ENCODE assay signal across 1 cellular context in the genomic region with DNA sequence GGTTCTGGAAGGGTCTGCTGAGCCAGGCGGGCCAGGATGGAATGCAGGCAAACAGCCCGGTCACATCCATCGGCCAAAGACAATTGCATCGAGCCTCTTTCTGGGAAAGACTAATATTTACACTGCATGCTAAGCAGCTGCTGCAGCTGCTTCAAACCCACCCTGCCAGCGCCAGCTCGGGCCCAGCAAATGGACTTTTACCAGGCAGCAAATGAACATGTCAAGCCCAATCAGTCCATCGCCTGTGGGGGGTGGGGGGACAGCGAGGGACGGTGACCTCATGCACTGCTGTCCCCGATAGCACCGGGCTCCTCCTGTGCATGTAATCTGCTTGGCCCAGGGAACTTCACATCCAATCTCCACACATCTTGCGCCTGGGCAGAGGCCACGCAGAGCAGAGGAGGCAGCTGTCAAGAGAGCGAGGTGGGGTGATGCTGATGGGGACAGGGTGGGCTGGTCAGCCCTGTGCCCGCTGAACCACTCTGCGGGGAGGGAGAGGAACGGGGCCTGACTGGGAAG.
TF ChIP-seq lines count a peak whose summit lies in the region.

No MANE protein-coding gene starts in this region.

TF ChIP-seq in HepG2, 621 proteins besides CTCF, POLR2A, EP300 and RAD21 (continued from another document and continues in another):
- TF ChIP-seq, protein P1, sequence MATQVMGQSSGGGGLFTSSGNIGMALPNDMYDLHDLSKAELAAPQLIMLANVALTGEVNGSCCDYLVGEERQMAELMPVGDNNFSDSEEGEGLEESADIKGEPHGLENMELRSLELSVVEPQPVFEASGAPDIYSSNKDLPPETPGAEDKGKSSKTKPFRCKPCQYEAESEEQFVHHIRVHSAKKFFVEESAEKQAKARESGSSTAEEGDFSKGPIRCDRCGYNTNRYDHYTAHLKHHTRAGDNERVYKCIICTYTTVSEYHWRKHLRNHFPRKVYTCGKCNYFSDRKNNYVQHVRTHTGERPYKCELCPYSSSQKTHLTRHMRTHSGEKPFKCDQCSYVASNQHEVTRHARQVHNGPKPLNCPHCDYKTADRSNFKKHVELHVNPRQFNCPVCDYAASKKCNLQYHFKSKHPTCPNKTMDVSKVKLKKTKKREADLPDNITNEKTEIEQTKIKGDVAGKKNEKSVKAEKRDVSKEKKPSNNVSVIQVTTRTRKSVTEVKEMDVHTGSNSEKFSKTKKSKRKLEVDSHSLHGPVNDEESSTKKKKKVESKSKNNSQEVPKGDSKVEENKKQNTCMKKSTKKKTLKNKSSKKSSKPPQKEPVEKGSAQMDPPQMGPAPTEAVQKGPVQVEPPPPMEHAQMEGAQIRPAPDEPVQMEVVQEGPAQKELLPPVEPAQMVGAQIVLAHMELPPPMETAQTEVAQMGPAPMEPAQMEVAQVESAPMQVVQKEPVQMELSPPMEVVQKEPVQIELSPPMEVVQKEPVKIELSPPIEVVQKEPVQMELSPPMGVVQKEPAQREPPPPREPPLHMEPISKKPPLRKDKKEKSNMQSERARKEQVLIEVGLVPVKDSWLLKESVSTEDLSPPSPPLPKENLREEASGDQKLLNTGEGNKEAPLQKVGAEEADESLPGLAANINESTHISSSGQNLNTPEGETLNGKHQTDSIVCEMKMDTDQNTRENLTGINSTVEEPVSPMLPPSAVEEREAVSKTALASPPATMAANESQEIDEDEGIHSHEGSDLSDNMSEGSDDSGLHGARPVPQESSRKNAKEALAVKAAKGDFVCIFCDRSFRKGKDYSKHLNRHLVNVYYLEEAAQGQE (IDR thresholded peaks at IDR 0.05; ENCODE audit: borderline replicate concordance in 1 of 2, low read depth in 1 of 2, low read length in 2 of 2), result 0 out of 4 replicates have a peak, but pooled peaks of 1 of the 2 experiments have one; percentile 26
- TF ChIP-seq HMG20B (CRISPR knock-in tag; conservative IDR thresholded peaks at IDR 0.05) (0 out of 2 replicates have a peak, but pooled peaks have one; percentile 31), MED1 (CRISPR knock-in tag; IDR thresholded peaks at IDR 0.05) (peak; percentile 26; the same call in 1 of the 2 replicates), SOX13 (IDR thresholded peaks at IDR 0.05) (peak; percentile 74), SOX13 (CRISPR knock-in tag; conservative IDR thresholded peaks at IDR 0.05 in 1 of 2, IDR thresholded peaks at IDR 0.05 in 1 of 2) (peak in 1 of 2 experiments; percentile 93; a peak in 2 of 4 replicates), TBL1XR1 (IDR thresholded peaks at IDR 0.05; ENCODE audit: borderline replicate concordance, low read length, partially characterized antibody) (peak; percentile 40), ZSCAN30 (CRISPR knock-in tag; IDR thresholded peaks at IDR 0.05) (no peak), ZNF83 (CRISPR knock-in tag; IDR thresholded peaks at IDR 0.05; ENCODE audit: borderline replicate concordance) (no peak), ZNF724P (CRISPR knock-in tag; IDR thresholded peaks at IDR 0.05; ENCODE audit: borderline replicate concordance) (peak; percentile 25; the same call in 1 of the 2 replicates), FIP1L1 (IDR thresholded peaks at IDR 0.05; ENCODE audit: borderline replicate concordance, insufficient read depth, low read depth, low read length) (no peak), TEAD2 (CRISPR knock-in tag; IDR thresholded peaks at IDR 0.05) (no peak), PTBP1 (IDR thresholded peaks at IDR 0.05; ENCODE audit: low read depth, low read length, poor library complexity, severe bottlenecking) (no peak), FOXJ3 (CRISPR knock-in tag; IDR thresholded peaks at IDR 0.05; ENCODE audit: borderline replicate concordance) (0 out of 2 replicates have a peak, but pooled peaks have one; percentile 37), BHLHE40 (IDR thresholded peaks at IDR 0.05; ENCODE audit: low read length) (peak; percentile 16; the same call in 1 of the 2 replicates), ZNF350 (CRISPR knock-in tag; IDR thresholded peaks at IDR 0.05; ENCODE audit: borderline replicate concordance, low read depth) (peak; percentile 32; the same call in 1 of the 2 replicates), NKX3-1 (CRISPR knock-in tag; IDR thresholded peaks at IDR 0.05) (no peak), ZNF772 (CRISPR knock-in tag; IDR thresholded peaks at IDR 0.05) (peak; percentile 80; the same call in 1 of the 2 replicates), GABPB1 (CRISPR knock-in tag; IDR thresholded peaks at IDR 0.05) (peak; percentile 20; the same call in 1 of the 2 replicates), ZNF329 (CRISPR knock-in tag; IDR thresholded peaks at IDR 0.05; ENCODE audit: low read depth) (peak; percentile 78), YEATS2 (CRISPR knock-in tag; IDR thresholded peaks at IDR 0.05; ENCODE audit: borderline replicate concordance) (no peak), SALL2 (CRISPR knock-in tag; IDR thresholded peaks at IDR 0.05) (0 out of 2 replicates have a peak, but pooled peaks have one; percentile 50), ZNF605 (CRISPR knock-in tag; IDR thresholded peaks at IDR 0.05) (peak; percentile 87), NFKBIZ (CRISPR knock-in tag; IDR thresholded peaks at IDR 0.05) (no peak)
- TF ChIP-seq, protein P2, sequence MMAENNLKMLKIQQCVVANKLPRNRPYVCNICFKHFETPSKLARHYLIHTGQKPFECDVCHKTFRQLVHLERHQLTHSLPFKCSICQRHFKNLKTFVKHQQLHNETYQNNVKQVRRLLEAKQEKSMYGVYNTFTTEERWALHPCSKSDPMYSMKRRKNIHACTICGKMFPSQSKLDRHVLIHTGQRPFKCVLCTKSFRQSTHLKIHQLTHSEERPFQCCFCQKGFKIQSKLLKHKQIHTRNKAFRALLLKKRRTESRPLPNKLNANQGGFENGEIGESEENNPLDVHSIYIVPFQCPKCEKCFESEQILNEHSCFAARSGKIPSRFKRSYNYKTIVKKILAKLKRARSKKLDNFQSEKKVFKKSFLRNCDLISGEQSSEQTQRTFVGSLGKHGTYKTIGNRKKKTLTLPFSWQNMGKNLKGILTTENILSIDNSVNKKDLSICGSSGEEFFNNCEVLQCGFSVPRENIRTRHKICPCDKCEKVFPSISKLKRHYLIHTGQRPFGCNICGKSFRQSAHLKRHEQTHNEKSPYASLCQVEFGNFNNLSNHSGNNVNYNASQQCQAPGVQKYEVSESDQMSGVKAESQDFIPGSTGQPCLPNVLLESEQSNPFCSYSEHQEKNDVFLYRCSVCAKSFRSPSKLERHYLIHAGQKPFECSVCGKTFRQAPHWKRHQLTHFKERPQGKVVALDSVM (CRISPR knock-in tag; IDR thresholded peaks at IDR 0.05), result 0 out of 2 replicates have a peak, but pooled peaks have one; percentile 27
- TF ChIP-seq, protein P3, sequence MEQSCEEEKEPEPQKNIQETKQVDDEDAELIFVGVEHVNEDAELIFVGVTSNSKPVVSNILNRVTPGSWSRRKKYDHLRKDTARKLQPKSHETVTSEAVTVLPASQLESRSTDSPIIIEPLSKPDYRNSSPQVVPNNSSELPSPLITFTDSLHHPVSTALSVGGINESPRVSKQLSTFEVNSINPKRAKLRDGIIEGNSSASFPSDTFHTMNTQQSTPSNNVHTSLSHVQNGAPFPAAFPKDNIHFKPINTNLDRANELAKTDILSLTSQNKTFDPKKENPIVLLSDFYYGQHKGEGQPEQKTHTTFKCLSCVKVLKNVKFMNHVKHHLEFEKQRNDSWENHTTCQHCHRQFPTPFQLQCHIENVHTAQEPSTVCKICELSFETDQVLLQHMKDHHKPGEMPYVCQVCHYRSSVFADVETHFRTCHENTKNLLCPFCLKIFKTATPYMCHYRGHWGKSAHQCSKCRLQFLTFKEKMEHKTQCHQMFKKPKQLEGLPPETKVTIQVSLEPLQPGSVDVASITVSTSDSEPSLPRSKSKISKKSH (CRISPR knock-in tag; IDR thresholded peaks at IDR 0.05; ENCODE audit: borderline replicate concordance), result 0 out of 2 replicates have a peak, but pooled peaks have one; percentile 32
- TF ChIP-seq, protein P4, sequence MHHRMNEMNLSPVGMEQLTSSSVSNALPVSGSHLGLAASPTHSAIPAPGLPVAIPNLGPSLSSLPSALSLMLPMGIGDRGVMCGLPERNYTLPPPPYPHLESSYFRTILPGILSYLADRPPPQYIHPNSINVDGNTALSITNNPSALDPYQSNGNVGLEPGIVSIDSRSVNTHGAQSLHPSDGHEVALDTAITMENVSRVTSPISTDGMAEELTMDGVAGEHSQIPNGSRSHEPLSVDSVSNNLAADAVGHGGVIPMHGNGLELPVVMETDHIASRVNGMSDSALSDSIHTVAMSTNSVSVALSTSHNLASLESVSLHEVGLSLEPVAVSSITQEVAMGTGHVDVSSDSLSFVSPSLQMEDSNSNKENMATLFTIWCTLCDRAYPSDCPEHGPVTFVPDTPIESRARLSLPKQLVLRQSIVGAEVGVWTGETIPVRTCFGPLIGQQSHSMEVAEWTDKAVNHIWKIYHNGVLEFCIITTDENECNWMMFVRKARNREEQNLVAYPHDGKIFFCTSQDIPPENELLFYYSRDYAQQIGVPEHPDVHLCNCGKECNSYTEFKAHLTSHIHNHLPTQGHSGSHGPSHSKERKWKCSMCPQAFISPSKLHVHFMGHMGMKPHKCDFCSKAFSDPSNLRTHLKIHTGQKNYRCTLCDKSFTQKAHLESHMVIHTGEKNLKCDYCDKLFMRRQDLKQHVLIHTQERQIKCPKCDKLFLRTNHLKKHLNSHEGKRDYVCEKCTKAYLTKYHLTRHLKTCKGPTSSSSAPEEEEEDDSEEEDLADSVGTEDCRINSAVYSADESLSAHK (CRISPR knock-in tag; IDR thresholded peaks at IDR 0.05; ENCODE audit: borderline replicate concordance), result no peak
- TF ChIP-seq, protein P5, sequence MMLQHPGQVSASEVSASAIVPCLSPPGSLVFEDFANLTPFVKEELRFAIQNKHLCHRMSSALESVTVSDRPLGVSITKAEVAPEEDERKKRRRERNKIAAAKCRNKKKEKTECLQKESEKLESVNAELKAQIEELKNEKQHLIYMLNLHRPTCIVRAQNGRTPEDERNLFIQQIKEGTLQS (CRISPR knock-in tag; IDR thresholded peaks at IDR 0.05), result 0 out of 2 replicates have a peak, but pooled peaks have one; percentile 43
- TF ChIP-seq, protein P6, sequence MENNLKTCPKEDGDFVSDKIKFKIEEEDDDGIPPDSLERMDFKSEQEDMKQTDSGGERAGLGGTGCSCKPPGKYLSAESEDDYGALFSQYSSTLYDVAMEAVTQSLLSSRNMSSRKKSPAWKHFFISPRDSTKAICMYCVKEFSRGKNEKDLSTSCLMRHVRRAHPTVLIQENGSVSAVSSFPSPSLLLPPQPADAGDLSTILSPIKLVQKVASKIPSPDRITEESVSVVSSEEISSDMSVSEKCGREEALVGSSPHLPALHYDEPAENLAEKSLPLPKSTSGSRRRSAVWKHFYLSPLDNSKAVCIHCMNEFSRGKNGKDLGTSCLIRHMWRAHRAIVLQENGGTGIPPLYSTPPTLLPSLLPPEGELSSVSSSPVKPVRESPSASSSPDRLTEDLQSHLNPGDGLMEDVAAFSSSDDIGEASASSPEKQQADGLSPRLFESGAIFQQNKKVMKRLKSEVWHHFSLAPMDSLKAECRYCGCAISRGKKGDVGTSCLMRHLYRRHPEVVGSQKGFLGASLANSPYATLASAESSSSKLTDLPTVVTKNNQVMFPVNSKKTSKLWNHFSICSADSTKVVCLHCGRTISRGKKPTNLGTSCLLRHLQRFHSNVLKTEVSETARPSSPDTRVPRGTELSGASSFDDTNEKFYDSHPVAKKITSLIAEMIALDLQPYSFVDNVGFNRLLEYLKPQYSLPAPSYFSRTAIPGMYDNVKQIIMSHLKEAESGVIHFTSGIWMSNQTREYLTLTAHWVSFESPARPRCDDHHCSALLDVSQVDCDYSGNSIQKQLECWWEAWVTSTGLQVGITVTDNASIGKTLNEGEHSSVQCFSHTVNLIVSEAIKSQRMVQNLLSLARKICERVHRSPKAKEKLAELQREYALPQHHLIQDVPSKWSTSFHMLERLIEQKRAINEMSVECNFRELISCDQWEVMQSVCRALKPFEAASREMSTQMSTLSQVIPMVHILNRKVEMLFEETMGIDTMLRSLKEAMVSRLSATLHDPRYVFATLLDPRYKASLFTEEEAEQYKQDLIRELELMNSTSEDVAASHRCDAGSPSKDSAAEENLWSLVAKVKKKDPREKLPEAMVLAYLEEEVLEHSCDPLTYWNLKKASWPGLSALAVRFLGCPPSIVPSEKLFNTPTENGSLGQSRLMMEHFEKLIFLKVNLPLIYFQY (CRISPR knock-in tag; IDR thresholded peaks at IDR 0.05; ENCODE audit: borderline replicate concordance), result peak; percentile 89; the same call in 1 of the 2 replicates
- TF ChIP-seq, protein P7, sequence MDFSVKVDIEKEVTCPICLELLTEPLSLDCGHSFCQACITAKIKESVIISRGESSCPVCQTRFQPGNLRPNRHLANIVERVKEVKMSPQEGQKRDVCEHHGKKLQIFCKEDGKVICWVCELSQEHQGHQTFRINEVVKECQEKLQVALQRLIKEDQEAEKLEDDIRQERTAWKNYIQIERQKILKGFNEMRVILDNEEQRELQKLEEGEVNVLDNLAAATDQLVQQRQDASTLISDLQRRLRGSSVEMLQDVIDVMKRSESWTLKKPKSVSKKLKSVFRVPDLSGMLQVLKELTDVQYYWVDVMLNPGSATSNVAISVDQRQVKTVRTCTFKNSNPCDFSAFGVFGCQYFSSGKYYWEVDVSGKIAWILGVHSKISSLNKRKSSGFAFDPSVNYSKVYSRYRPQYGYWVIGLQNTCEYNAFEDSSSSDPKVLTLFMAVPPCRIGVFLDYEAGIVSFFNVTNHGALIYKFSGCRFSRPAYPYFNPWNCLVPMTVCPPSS (IDR thresholded peaks at IDR 0.05), result no peak
